In the genomic region with DNA sequence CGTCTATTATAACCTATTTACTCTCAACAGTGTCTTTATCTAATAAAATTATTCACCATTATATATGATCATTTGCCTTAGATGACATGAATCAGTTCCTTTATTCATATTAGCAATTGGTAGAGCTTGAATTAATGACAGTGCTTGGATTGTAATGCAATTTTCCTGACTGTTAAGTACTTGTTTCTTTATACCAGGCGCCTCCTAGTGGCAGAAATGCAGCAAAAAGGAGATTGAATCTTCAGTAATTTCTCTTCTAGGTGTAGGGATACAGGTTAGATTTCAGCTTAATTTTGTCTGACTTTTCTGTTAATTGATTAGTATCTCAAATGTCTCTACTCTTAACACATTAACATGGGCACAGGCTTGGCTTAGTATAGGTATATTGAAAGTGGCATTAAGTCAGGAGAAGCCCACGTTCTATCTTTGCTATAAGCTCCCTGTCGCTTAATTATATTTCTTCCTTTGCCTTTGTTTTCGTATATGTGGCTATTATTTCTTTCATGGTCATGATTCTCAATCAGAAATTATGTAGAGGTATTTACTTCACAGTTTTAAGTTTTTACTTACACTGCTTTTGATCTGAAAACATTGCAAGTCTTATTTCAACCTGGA, we compare ENCODE assay signal across 8 cellular contexts. TPM values are rescaled to one million over a fixed set of nuclear protein-coding genes. Genes with fewer than 3 reads are reported as not detected.
DNase-seq lines count a peak whose midpoint lies in the region; ATAC-seq and TF ChIP-seq lines count a peak whose summit lies in the region.

No MANE protein-coding gene starts in this region.

- H3K27ac ChIP-seq in CD8-positive, alpha-beta memory T cell (ENCODE audit: low read depth, low read length): no peak overlapping the region
- no peak overlapping the region for H3K27ac ChIP-seq in thoracic aorta

- H3K27ac Mint-ChIP-seq in CD8-positive, alpha-beta memory T cell: peak overlapping the region in 1 of 8 donors; percentile 75
- no peak overlapping the region for H3K27ac Mint-ChIP-seq in activated CD4-positive, alpha-beta memory T cell treated with anti-CD3 and anti-CD28 coated beads for 36 hours

- H3K4me1 ChIP-seq in CD8-positive, alpha-beta memory T cell (ENCODE audit: insufficient read depth, low read length): no peaks in the 10 kb centered on the region
- no peaks in the 10 kb centered on the region for H3K4me1 ChIP-seq in thoracic aorta (ENCODE audit: control insufficient read depth in 1 of 2, low read depth in 2 of 2)

- intact Hi-C loops in activated CD4-positive, alpha-beta memory T cell treated with anti-CD3 and anti-CD28 coated beads for 36 hours (cut with micrococcal nuclease): loop anchor here (1.0 to 5.0 kb wide), 5 partner anchors 65 to 561 kb away; no protein-coding TSS in a partner anchor

- no peaks in the 10 kb centered on the region for H3K4me1 Mint-ChIP-seq in CD8-positive, alpha-beta memory T cell
- no peaks in the 10 kb centered on the region for H3K4me1 Mint-ChIP-seq in activated CD4-positive, alpha-beta memory T cell treated with anti-CD3 and anti-CD28 coated beads for 36 hours (ENCODE audit: low read depth)

- peak; percentile 90 for TF ChIP-seq CTCF in epithelial cell of proximal tubule (conservative IDR thresholded peaks at IDR 0.05; ENCODE audit: low read depth, low read length)
- TF ChIP-seq CTCF in thoracic aorta (IDR thresholded peaks at IDR 0.05): peak; percentile 86

- no peaks in the 10 kb centered on the region for H3K9me3 ChIP-seq in CD8-positive, alpha-beta memory T cell (ENCODE audit: low read length)
- H3K9me3 ChIP-seq in thoracic aorta: no peaks in the 10 kb centered on the region

- peaks cover 5 to 20% of the 10 kb centered on the region in 2 donors for H3K27me3 Mint-ChIP-seq in CD8-positive, alpha-beta memory T cell
- H3K27me3 Mint-ChIP-seq in activated CD4-positive, alpha-beta memory T cell treated with anti-CD3 and anti-CD28 coated beads for 36 hours: peaks cover 5% of the 10 kb centered on the region

- CTCF ChIA-PET in CD8-positive, alpha-beta memory T cell (lab: Charles Lee): interaction anchor here (0.8 to 2.3 kb wide), 11 partner anchors 9 to 643 kb away, joined by 3 to 7 read pairs (median 4); a partner anchor contains a TSS
- CTCF ChIA-PET in activated CD4-positive, alpha-beta memory T cell treated with anti-CD3 and anti-CD28 coated beads for 36 hours (lab: Charles Lee): interaction anchor here (0.6 to 3.3 kb wide), 76 partner anchors 9 to 619 kb away, joined by 3 to 31 read pairs (median 4); a partner anchor contains a TSS

- POLR2A ChIA-PET in CD8-positive, alpha-beta memory T cell (lab: Charles Lee): no interaction called here
- POLR2A ChIA-PET in activated CD4-positive, alpha-beta memory T cell treated with anti-CD3 and anti-CD28 coated beads for 36 hours (lab: Charles Lee): no interaction called here

- ATAC-seq in HG02938 (IDR thresholded peaks at IDR 0.05; ENCODE audit: unreplicated experiment): peak; percentile 60
- no peak for ATAC-seq in thoracic aorta (ENCODE audit: insufficient number of reproducible peaks, low FRiP score, low read depth)

- no peak overlapping the region for H3K4me3 Mint-ChIP-seq in CD8-positive, alpha-beta memory T cell
- no peak overlapping the region for H3K4me3 Mint-ChIP-seq in activated CD4-positive, alpha-beta memory T cell treated with anti-CD3 and anti-CD28 coated beads for 36 hours

- H3K36me3 ChIP-seq in CD8-positive, alpha-beta memory T cell (ENCODE audit: insufficient read depth, low read length): no peaks in the 10 kb centered on the region
- H3K36me3 ChIP-seq in thoracic aorta: no peaks in the 10 kb centered on the region

- H3K36me3 Mint-ChIP-seq in CD8-positive, alpha-beta memory T cell: no peaks in the 10 kb centered on the region
- no peaks in the 10 kb centered on the region for H3K36me3 Mint-ChIP-seq in activated CD4-positive, alpha-beta memory T cell treated with anti-CD3 and anti-CD28 coated beads for 36 hours

- no peaks in the 10 kb centered on the region for H3K9me3 Mint-ChIP-seq in CD8-positive, alpha-beta memory T cell
- H3K9me3 Mint-ChIP-seq in activated CD4-positive, alpha-beta memory T cell treated with anti-CD3 and anti-CD28 coated beads for 36 hours: no peaks in the 10 kb centered on the region

- DNase-seq in CD8-positive, alpha-beta memory T cell: peak; percentile 24 to 64 (median 36)
- DNase-seq in NCI-H748 (lab: John Stamatoyannopoulos, UW; ENCODE audit: unreplicated experiment) (peak; percentile 83), epithelial cell of proximal tubule (ENCODE audit: low read depth) (no peak), myocyte (ENCODE audit: low read depth) (peak; percentile 76), thoracic aorta (ENCODE audit: low spot score) (peak; percentile 47), 8988T (no peak)
- peak; percentile 53 for DNase-seq in activated CD4-positive, alpha-beta memory T cell treated with anti-CD3 and anti-CD28 coated beads for 36 hours

- H3K4me3 ChIP-seq in CD8-positive, alpha-beta memory T cell (ENCODE audit: low read length): no peak overlapping the region
- H3K4me3 ChIP-seq in epithelial cell of proximal tubule (ENCODE audit: low read depth, low read length) (no peak overlapping the region), thoracic aorta (no peak overlapping the region)

- H3K27me3 ChIP-seq in CD8-positive, alpha-beta memory T cell (ENCODE audit: insufficient read depth, low read length, poor library complexity, severe bottlenecking): no peaks in the 10 kb centered on the region
- no peaks in the 10 kb centered on the region for H3K27me3 ChIP-seq in thoracic aorta (replicated peaks; ENCODE audit: insufficient read depth)

RNA-seq across cellular contexts. Expression of a gene that starts 9.1 kb away (rescaled TPM):
- total RNA-seq in CD8-positive, alpha-beta memory T cell: 1 to 10 TPM; 5.9 to 6.4 TPM
- not detected for polyA plus RNA-seq in CD8-positive, alpha-beta memory T cell
- total RNA-seq in activated CD4-positive, alpha-beta memory T cell treated with anti-CD3 and anti-CD28 coated beads for 36 hours: 1 to 10 TPM; 2.7 to 3.0 TPM
- total RNA-seq in epithelial cell of proximal tubule (3.8 and 5.2 TPM in 2 replicates), myocyte (12.5 and 14.4 TPM in 2 replicates), thoracic aorta (100 to 1,000 TPM in 1 of 2 donors, 10 to 100 TPM in 1; 99.0 to 115 TPM)
- 37.1 TPM for polyA plus RNA-seq in myocyte (2012)

RNA-seq across cellular contexts. Expression of a gene that starts 43.3 kb away (rescaled TPM):
- 10 to 100 TPM; 25.0 to 32.1 TPM for total RNA-seq in CD8-positive, alpha-beta memory T cell
- 12.1 TPM for polyA plus RNA-seq in CD8-positive, alpha-beta memory T cell
- total RNA-seq in activated CD4-positive, alpha-beta memory T cell treated with anti-CD3 and anti-CD28 coated beads for 36 hours: 10 to 100 TPM; 25.5 to 37.3 TPM
- total RNA-seq in epithelial cell of proximal tubule (14.7 and 17.7 TPM in 2 replicates), myocyte (29.1 and 34.7 TPM in 2 replicates), thoracic aorta (10 to 100 TPM; 28.9 to 42.4 TPM)
- 17.5 TPM for polyA plus RNA-seq in myocyte (2012)

Comparison
In these comparisons a context has a peak if more than half of its experiments do, and no peak if none do; other contexts are left out.
1. DNase-seq: peak in CD8-positive, alpha-beta memory T cell (5 of 5), NCI-H748 (single experiment), activated CD4-positive, alpha-beta memory T cell treated with anti-CD3 and anti-CD28 coated beads for 36 hours (single experiment), myocyte (single experiment) and thoracic aorta (single experiment); none in epithelial cell of proximal tubule (single experiment) and 8988T (single experiment).